19 cellular contexts compared by ENCODE assay signal in the genomic region with DNA sequence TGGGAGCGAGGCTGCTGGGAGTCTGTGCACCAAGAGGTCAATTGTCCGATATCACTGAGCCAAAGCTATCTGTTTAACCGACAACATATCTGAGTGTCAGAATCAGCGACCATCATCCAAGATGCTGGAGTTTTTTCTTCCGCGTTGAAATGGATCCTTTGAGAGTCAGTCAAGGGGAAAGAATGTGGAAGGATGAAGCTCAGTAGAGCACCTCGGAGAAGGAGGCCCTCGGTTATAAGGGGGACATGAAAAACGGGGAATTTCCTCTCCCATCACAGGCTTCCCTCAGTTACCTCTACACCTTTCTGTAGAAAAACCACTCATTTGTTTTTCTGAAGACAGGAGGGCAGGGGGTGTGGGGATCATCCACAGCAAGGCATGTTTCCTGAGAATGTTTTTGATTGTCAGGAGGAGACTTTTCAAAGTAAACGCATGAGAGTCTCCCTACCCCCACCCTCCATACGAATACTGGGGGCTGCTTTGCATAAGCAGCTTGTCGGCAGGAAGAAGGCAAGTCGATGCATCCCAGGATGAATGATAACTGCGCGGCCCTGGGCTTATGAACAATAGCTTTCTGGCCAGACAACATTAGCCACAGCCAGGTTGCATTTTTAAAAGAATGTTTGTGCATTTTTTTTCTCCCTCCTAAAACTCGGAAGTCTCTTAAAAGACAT. TPM values are rescaled to one million over a fixed set of nuclear protein-coding genes. Genes with fewer than 3 reads are reported as not detected.
DNase-seq lines count a peak whose midpoint lies in the region; ATAC-seq and TF ChIP-seq lines count a peak whose summit lies in the region.
"Had no signal": no experiment of that assay in that cellular context is flagged by ENCODE, and none has a peak within 500 bp of the region (broad histone marks: within the 10 kb centered on the region; RNA-seq: fewer than 3 reads in every experiment).

No MANE protein-coding gene starts in this region.

- H3K27me3 Mint-ChIP-seq in neural crest cell (ENCODE audit: low read depth), result no peaks in the 10 kb centered on the region
- peaks cover 45% of the 10 kb centered on the region for H3K27me3 Mint-ChIP-seq in stimulated activated naive CD8-positive, alpha-beta T cell treated with anti-CD3 and anti-CD28 coated beads, Interleukin-15, amount 100 ng/mL, for 72 hours

- peak overlapping the region; percentile 5 for H3K27ac Mint-ChIP-seq in neural crest cell (ENCODE audit: unreplicated experiment)
- H3K27ac Mint-ChIP-seq in stimulated activated naive CD8-positive, alpha-beta T cell treated with anti-CD3 and anti-CD28 coated beads, Interleukin-15, amount 100 ng/mL, for 72 hours, result peak overlapping the region in 1 of 2 donors; percentile 51

- BruUV-seq in A673 (replicated peaks; lab: Mats Ljungman, UMichigan), result no TSS peak

- H3K4me1 ChIP-seq in A673 (ENCODE audit: insufficient read depth, low read length, poor library complexity, severe bottlenecking) (peaks cover 48% of the 10 kb centered on the region), iPS-18a (ENCODE audit: control insufficient read depth, low read depth, low read length) (peaks cover 19% of the 10 kb centered on the region), heart right ventricle (peaks cover 0 to 1% (median 0%) of the 10 kb centered on the region in 9 donors)

- H3K4me1 Mint-ChIP-seq in neural crest cell, result peaks cover 39% of the 10 kb centered on the region
- no peaks in the 10 kb centered on the region for H3K4me1 Mint-ChIP-seq in stimulated activated naive CD8-positive, alpha-beta T cell treated with anti-CD3 and anti-CD28 coated beads, Interleukin-15, amount 100 ng/mL, for 72 hours

- ATAC-seq in heart right ventricle, result no peak
- ATAC-seq in stimulated activated naive CD8-positive, alpha-beta T cell treated with anti-CD3 and anti-CD28 coated beads, Interleukin-15, amount 100 ng/mL, for 72 hours, result no peak
- ATAC-seq: HCT116, K562 had no signal

- H3K27ac ChIP-seq in A673 (ENCODE audit: low read depth, low read length, poor library complexity, severe bottlenecking), result peak overlapping the region; percentile 21
- H3K27ac ChIP-seq in iPS-18a (ENCODE audit: low read length), result no peak overlapping the region
- no peak overlapping the region for H3K27ac ChIP-seq in heart right ventricle
- H3K27ac ChIP-seq: 22Rv1, C4-2B, PC-9 had no signal

- no peak overlapping the region for H3K4me3 ChIP-seq in A673 (ENCODE audit: low read depth, low read length, poor library complexity, severe bottlenecking)
- H3K4me3 ChIP-seq in iPS-18a (ENCODE audit: low read length), result peak overlapping the region; percentile 0
- no peak overlapping the region for H3K4me3 ChIP-seq in heart right ventricle
- H3K4me3 ChIP-seq: K562, PC-9 had no signal

- H3K9me3 Mint-ChIP-seq in neural crest cell, result no peaks in the 10 kb centered on the region
- H3K9me3 Mint-ChIP-seq in stimulated activated naive CD8-positive, alpha-beta T cell treated with anti-CD3 and anti-CD28 coated beads, Interleukin-15, amount 100 ng/mL, for 72 hours, result peaks cover 7 to 8% of the 10 kb centered on the region in 2 donors

- WGBS in heart right ventricle, 2 donors, result 58 to 62% methylated on average over 16 of the region's 16 CpGs

- TF ChIP-seq CTCF in A673 (conservative IDR thresholded peaks at IDR 0.05; ENCODE audit: low read depth, low read length) (no peak), neural crest cell (conservative IDR thresholded peaks at IDR 0.05) (no peak), heart right ventricle (IDR thresholded peaks at IDR 0.05) (no peak)

- peak overlapping the region; percentile 7 for H3K4me3 Mint-ChIP-seq in neural crest cell
- H3K4me3 Mint-ChIP-seq in stimulated activated naive CD8-positive, alpha-beta T cell treated with anti-CD3 and anti-CD28 coated beads, Interleukin-15, amount 100 ng/mL, for 72 hours, result no peak overlapping the region

- H3K9me3 ChIP-seq in A673 (ENCODE audit: low read depth, low read length, poor library complexity, severe bottlenecking) (peaks cover 2% of the 10 kb centered on the region), iPS-18a (ENCODE audit: control insufficient read depth, low read depth, low read length) (no peaks in the 10 kb centered on the region), heart right ventricle (peaks cover 0 to 11% (median 3%) of the 10 kb centered on the region in 11 donors)

- H3K27me3 ChIP-seq in A673 (replicated peaks; ENCODE audit: insufficient read depth, low read depth, low read length, poor library complexity) (no peaks in the 10 kb centered on the region), iPS-18a (ENCODE audit: control insufficient read depth, insufficient read depth, low read length) (no peaks in the 10 kb centered on the region), heart right ventricle (peaks cover 0 to 3% (median 0%) of the 10 kb centered on the region in 7 donors)

- POLR2A ChIA-PET in A673 (lab: Charles Lee; ENCODE audit: low non-redundant PET), result no interaction called here

- H3K36me3 ChIP-seq in A673 (ENCODE audit: insufficient read depth, low read length, poor library complexity, severe bottlenecking), result no peaks in the 10 kb centered on the region
- H3K36me3 ChIP-seq in iPS-18a (ENCODE audit: control insufficient read depth, low read depth, low read length), result no peaks in the 10 kb centered on the region
- no peaks in the 10 kb centered on the region for H3K36me3 ChIP-seq in heart right ventricle

- H3K9ac ChIP-seq in iPS-18a (ENCODE audit: low read length), result no peak overlapping the region

- DNase-seq in A673 (ENCODE audit: low spot score), result no peak
- DNase-seq in NCI-H526 (lab: John Stamatoyannopoulos, UW), result peak; percentile 65 to 88
- no peak for DNase-seq in neural crest cell (ENCODE audit: low read depth, low spot score)
- no peak for DNase-seq in GDM1 (lab: John Stamatoyannopoulos, UW)
- no peak for DNase-seq in heart right ventricle
- DNase-seq in stimulated activated naive CD8-positive, alpha-beta T cell treated with anti-CD3 and anti-CD28 coated beads, Interleukin-15, amount 100 ng/mL, for 72 hours, result no peak
- no peak for DNase-seq in epidermal melanocyte (ENCODE audit: insufficient read length, low spot score)
- DNase-seq: EL, NCI-H1436, NCI-H2029 treated with DMSO at 0.1 percent for 48 hours, NCI-H2171 treated with DMSO at 0.1 percent for 48 hours, NCI-H446 treated with DMSO at 0.1 percent for 48 hours, NCI-H774, PC-9 had no signal

- CTCF ChIA-PET in A673 (lab: Charles Lee), result no interaction called here

- intact Hi-C loops in A673 (cut with micrococcal nuclease; ENCODE audit: unreplicated experiment), result no loop called here
- intact Hi-C loops in heart right ventricle (cut with DNase I), result no loop called here

- no peaks in the 10 kb centered on the region for H3K36me3 Mint-ChIP-seq in neural crest cell (ENCODE audit: low read depth)

RNA-seq across cellular contexts. Expression of gene CCND1, which starts 37.7 kb away (rescaled TPM):
- total RNA-seq in A673 (2021) (2,517 and 2,519 TPM in 2 replicates), neural crest cell (344 and 350 TPM in 2 replicates), heart right ventricle (100 to 1,000 TPM in 9 of 10 donors, 10 to 100 TPM in 1; 88.8 to 292 (median 189) TPM)
- 10 to 100 TPM; 11.4 to 30.4 TPM for polyA plus RNA-seq in heart right ventricle

Comparison
In these comparisons a context has a peak if more than half of its experiments do, and no peak if none do; other contexts are left out.
1. DNase-seq: peak in NCI-H526 (2 of 2); none in A673 (single experiment), neural crest cell (single experiment), GDM1 (single experiment), heart right ventricle (0 of 2), stimulated activated naive CD8-positive, alpha-beta T cell treated with anti-CD3 and anti-CD28 coated beads, Interleukin-15, amount 100 ng/mL, for 72 hours (0 of 2) and epidermal melanocyte (single experiment).